ENCODE assay signal across 8 cellular contexts in genomic region chr17:27241346-27241946, GRCh38. TPM values are rescaled to one million over a fixed set of nuclear protein-coding genes. Genes with fewer than 3 reads are reported as not detected.
A peak's percentile ranks its signal among the peaks of the same experiment; 100 is the strongest.
DNase-seq lines count a peak whose midpoint lies in the region; FAIRE-seq and TF ChIP-seq lines count a peak whose summit lies in the region.

No MANE protein-coding gene starts in this region.

- intact Hi-C loops in PC-9 (cut with micrococcal nuclease; ENCODE audit: unreplicated experiment) (loop anchor here (1.0 to 10.0 kb wide), 5 partner anchors 53 to 253 kb away; partner anchors contain the start of genes KSR1 and WSB1), uterus (cut with DNase I; ENCODE audit: low total_unique reads) (loop anchor here (5.0 kb wide), 1 partner anchor 356 kb away; no protein-coding TSS in a partner anchor), colonic mucosa (cut with DNase I) (no loop called here), adrenal gland (cut with DNase I) (loop anchor here (5.0 kb wide), 2 partner anchors 51 to 91 kb away; partner anchors contain the start of gene WSB1 (in 1 of the 2))

- H3K23ac ChIP-seq in mesendoderm (ENCODE audit: low read length): no peak overlapping the region

- no peaks in the 10 kb centered on the region for H3K79me1 ChIP-seq in mesendoderm (ENCODE audit: low read length)

- H3F3A ChIP-seq in PC-9 (ENCODE audit: insufficient read depth, low read depth): peaks cover 30% of the 10 kb centered on the region

- H3K79me2 ChIP-seq in PC-9 (ENCODE audit: low read depth) (no peaks in the 10 kb centered on the region), mesendoderm (ENCODE audit: control insufficient read depth, insufficient read depth, low read length) (no peaks in the 10 kb centered on the region), Karpas-422 (ENCODE audit: low read length) (no peaks in the 10 kb centered on the region)

- no peaks in the 10 kb centered on the region for H3K36me3 ChIP-seq in PC-9 (ENCODE audit: low read depth)
- no peaks in the 10 kb centered on the region for H3K36me3 ChIP-seq in mesendoderm (ENCODE audit: control insufficient read depth, insufficient read depth, low read length)
- no peaks in the 10 kb centered on the region for H3K36me3 ChIP-seq in uterus
- H3K36me3 ChIP-seq in colonic mucosa: no peaks in the 10 kb centered on the region
- H3K36me3 ChIP-seq in Karpas-422 (ENCODE audit: insufficient read depth, low read length): no peaks in the 10 kb centered on the region
- H3K36me3 ChIP-seq in adrenal gland (replicated peaks in 1 of 2): no peaks in the 10 kb centered on the region

- TF ChIP-seq CTCF in PC-9 (conservative IDR thresholded peaks at IDR 0.05): no peak
- TF ChIP-seq CTCF in uterus (IDR thresholded peaks at IDR 0.05): no peak
- no peak for TF ChIP-seq CTCF in colonic mucosa (IDR thresholded peaks at IDR 0.05)
- TF ChIP-seq CTCF in adrenal gland (IDR thresholded peaks at IDR 0.05): no peak

- no peak overlapping the region for H2BK120ac ChIP-seq in mesendoderm (ENCODE audit: low read depth, low read length)

- H4K8ac ChIP-seq in mesendoderm (ENCODE audit: low read depth, low read length): no peak overlapping the region

- H2AFZ ChIP-seq in PC-9: no peak overlapping the region
- H2AFZ ChIP-seq in Karpas-422 (ENCODE audit: low read length): no peak overlapping the region

- H2AK5ac ChIP-seq in mesendoderm (ENCODE audit: low read length): no peak overlapping the region

- no peak overlapping the region for H2BK15ac ChIP-seq in mesendoderm (replicated peaks; ENCODE audit: low read depth)

- H4K5ac ChIP-seq in mesendoderm (ENCODE audit: low read length): no peak overlapping the region

- H3K27me3 ChIP-seq in PC-9 (ENCODE audit: insufficient read depth, low read depth): no peaks in the 10 kb centered on the region
- no peaks in the 10 kb centered on the region for H3K27me3 ChIP-seq in mesendoderm (ENCODE audit: insufficient read depth, low read length, poor library complexity)
- H3K27me3 ChIP-seq in uterus: no peaks in the 10 kb centered on the region
- H3K27me3 ChIP-seq in colonic mucosa: no peaks in the 10 kb centered on the region
- no peaks in the 10 kb centered on the region for H3K27me3 ChIP-seq in Karpas-422 (ENCODE audit: low read length)
- no peaks in the 10 kb centered on the region for H3K27me3 ChIP-seq in adrenal gland

- POLR2A ChIA-PET in PC-9 (lab: Charles Lee; ENCODE audit: unreplicated experiment): interaction anchor here (0.6 kb wide), 1 partner anchor 53 kb away, joined by 3 read pairs; no protein-coding TSS in a partner anchor

- no peak overlapping the region for H2BK5ac ChIP-seq in mesendoderm (ENCODE audit: low read length)

- H3K18ac ChIP-seq in mesendoderm (ENCODE audit: low read length): no peak overlapping the region

- H3K27ac ChIP-seq in PC-9 (peak overlapping the region; percentile 71), mesendoderm (ENCODE audit: low read depth, low read length) (no peak overlapping the region), uterus (no peak overlapping the region), colonic mucosa (no peak overlapping the region), Karpas-422 (ENCODE audit: low read length) (no peak overlapping the region), adrenal gland (no peak overlapping the region)

- H4K20me1 ChIP-seq in PC-9 (ENCODE audit: insufficient read depth) (no peaks in the 10 kb centered on the region), Karpas-422 (ENCODE audit: insufficient read depth, low read depth, low read length) (no peaks in the 10 kb centered on the region)

- DNase-seq in GM12892 (ENCODE audit: insufficient read length) (no peak), H54 (ENCODE audit: insufficient read length, low spot score) (peak; percentile 30), PC-9 (peak; percentile 92 to 99), mesendoderm (peak; percentile 64), uterus (no peak), colonic mucosa (no peak), Karpas-422 (no peak), adrenal gland (no peak)

- TF ChIP-seq POLR2A in GM12892 (IDR thresholded peaks at IDR 0.05; ENCODE audit: low read depth, low read length): no peak
- TF ChIP-seq POLR2A in H54 (IDR thresholded peaks at IDR 0.05; ENCODE audit: low read depth, low read length): no peak
- TF ChIP-seq POLR2A in uterus (IDR thresholded peaks at IDR 0.05): no peak
- no peak for TF ChIP-seq POLR2A in adrenal gland (IDR thresholded peaks at IDR 0.05)

- no peak overlapping the region for H3K56ac ChIP-seq in mesendoderm (ENCODE audit: low read length)

- H3K4me2 ChIP-seq in PC-9: peak overlapping the region; percentile 68
- H3K4me2 ChIP-seq in mesendoderm (ENCODE audit: low read length): no peak overlapping the region
- no peak overlapping the region for H3K4me2 ChIP-seq in Karpas-422 (ENCODE audit: low read depth, low read length, poor library complexity, severe bottlenecking)

- peak overlapping the region; percentile 13; the same call in 1 of the 2 replicates for H3K4me3 ChIP-seq in PC-9
- no peak overlapping the region for H3K4me3 ChIP-seq in mesendoderm (ENCODE audit: low read length)
- H3K4me3 ChIP-seq in uterus: no peak overlapping the region
- no peak overlapping the region for H3K4me3 ChIP-seq in colonic mucosa
- no peak overlapping the region for H3K4me3 ChIP-seq in Karpas-422 (ENCODE audit: low read length)
- no peak overlapping the region for H3K4me3 ChIP-seq in adrenal gland

- CTCF ChIA-PET in PC-9 (lab: Charles Lee): interaction anchor here (0.6 to 1.0 kb wide), 5 partner anchors 15 to 358 kb away, joined by 3 to 26 read pairs (median 6); no protein-coding TSS in a partner anchor

- H3K4me1 ChIP-seq in PC-9 (replicated peaks; ENCODE audit: insufficient read depth) (peaks cover 80% of the 10 kb centered on the region), mesendoderm (ENCODE audit: control insufficient read depth, low read depth, low read length) (no peaks in the 10 kb centered on the region), uterus (peaks cover 3 to 5% of the 10 kb centered on the region in 2 donors), colonic mucosa (no peaks in the 10 kb centered on the region), Karpas-422 (ENCODE audit: low read length) (peaks cover 16% of the 10 kb centered on the region), adrenal gland (replicated peaks in 1 of 2) (peaks cover 16 to 33% of the 10 kb centered on the region in 2 donors)

- H3K4ac ChIP-seq in mesendoderm (ENCODE audit: low read depth, low read length): no peak overlapping the region

- FAIRE-seq in GM12892 (lab: Jason Lieb, UNC): peak; percentile 61
- no peak for FAIRE-seq in H54 (lab: Jason Lieb, UNC)

- BruUV-seq in PC-9 (replicated peaks; lab: Mats Ljungman, UMichigan): no TSS peak

- H3K9ac ChIP-seq in mesendoderm (ENCODE audit: low read length): no peak overlapping the region
- H3K9ac ChIP-seq in colonic mucosa (ENCODE audit: low read depth in 2 of 2, low read length in 2 of 2): no peak overlapping the region
- no peak overlapping the region for H3K9ac ChIP-seq in Karpas-422 (ENCODE audit: low read length)

- H3K9me3 ChIP-seq in PC-9 (ENCODE audit: insufficient read depth, low read depth) (no peaks in the 10 kb centered on the region), uterus (no peaks in the 10 kb centered on the region), colonic mucosa (no peaks in the 10 kb centered on the region), Karpas-422 (ENCODE audit: low read length) (no peaks in the 10 kb centered on the region), adrenal gland (replicated peaks in 1 of 3) (no peaks in the 10 kb centered on the region)

- WGBS in mesendoderm (ENCODE audit: extremely low coverage, insufficient coverage, low lambda C conversion rate): no CpG with 5 or more reads among the region's 5 CpGs
- WGBS in adrenal gland, 4 donors: 58 to 72% (median 70%) methylated on average over 5 of the region's 5 CpGs

- H3K9me2 ChIP-seq in PC-9 (ENCODE audit: insufficient read depth) (no peaks in the 10 kb centered on the region), Karpas-422 (replicated peaks; ENCODE audit: insufficient read depth, low read length) (no peaks in the 10 kb centered on the region)

RNA-seq across cellular contexts. Expression of gene WSB1, which starts 52.5 kb away (rescaled TPM):
- polyA plus RNA-seq in GM12892 (2012; ENCODE audit: missing spikeins): 163 TPM
- 66.2 and 101 TPM in 2 replicates for total RNA-seq in PC-9 (2021)
- 54.3 TPM for polyA plus RNA-seq in mesendoderm (2013, experiment 1 of 2)
- polyA plus RNA-seq in mesendoderm (2013, experiment 2 of 2): 53.7 TPM
- total RNA-seq in uterus: 100 to 1,000 TPM; 140 to 421 (median 354) TPM
- total RNA-seq in colonic mucosa: 100 to 1,000 TPM in 1 of 2 donors, 10 to 100 TPM in 1; 94.2 to 150 TPM
- 106 and 128 TPM in 2 replicates for total RNA-seq in Karpas-422 (2014; rRNA removed; shearing (Covaris generic); ENCODE audit: low replicate concordance)
- 100 to 1,000 TPM in 4 of 8 donors, 10 to 100 TPM in 4; 27.5 to 147 (median 100) TPM for total RNA-seq in adrenal gland
- polyA plus RNA-seq in adrenal gland: 10 to 100 TPM; 51.0 to 77.5 (median 76.7) TPM

Comparison
In these comparisons a context has a peak if more than half of its experiments do, and no peak if none do; other contexts are left out.
1. DNase-seq: peak in H54 (single experiment), PC-9 (2 of 2) and mesendoderm (single experiment); none in GM12892 (single experiment), uterus (0 of 2), colonic mucosa (single experiment), Karpas-422 (single experiment) and adrenal gland (0 of 7).